In genomic region chr6:160269771-160270170, GRCh38 we compare ENCODE assay signal across 4 cellular contexts. TPM values are rescaled to one million over a fixed set of nuclear protein-coding genes. Genes with fewer than 3 reads are reported as not detected.
"Had no signal": no experiment of that assay in that cellular context is flagged by ENCODE, and none has a peak within 500 bp of the region (broad histone marks: within the 10 kb centered on the region; RNA-seq: fewer than 3 reads in every experiment).

No MANE protein-coding gene starts in this region.

- H3K4me3 ChIP-seq: GM12878 had no signal

- DNase-seq: GDM1, GF-D8 had no signal

- ATAC-seq: GM12878 had no signal

RNA-seq across cellular contexts. Expression of gene SLC22A2, which starts 11.2 kb away (rescaled TPM):
- total RNA-seq: G401, GM12878 had no signal
